Comparison of ENCODE assay signal across 1 cellular context in genomic region chr1:223711838-223712183, GRCh38.
TF ChIP-seq lines count a peak whose summit lies in the region.

No MANE protein-coding gene starts in this region.

TF ChIP-seq in HEK293, 187 proteins besides CTCF, POLR2A, EP300 and RAD21 (continued from another document and continues in another):
- no peak for TF ChIP-seq PRDM10 (tag by site-specific recombination; IDR thresholded peaks at IDR 0.05)
- no peak for TF ChIP-seq ZFP3 (tag by site-specific recombination; IDR thresholded peaks at IDR 0.05; ENCODE audit: low read depth)
- TF ChIP-seq YY1 (tag by site-specific recombination; IDR thresholded peaks at IDR 0.05): no peak
- no peak for TF ChIP-seq PRDM2 (tag by site-specific recombination; IDR thresholded peaks at IDR 0.05; ENCODE audit: borderline replicate concordance)
- no peak for TF ChIP-seq ZSCAN18 (tag by site-specific recombination; IDR thresholded peaks at IDR 0.05)
- TF ChIP-seq ZNF513 (tag by site-specific recombination; IDR thresholded peaks at IDR 0.05): 0 out of 2 replicates have a peak, but pooled peaks have one; percentile 8
- peak; percentile 46 for TF ChIP-seq ZNF629 (tag by site-specific recombination; IDR thresholded peaks at IDR 0.05)
- no peak for TF ChIP-seq SALL2 (tag by site-specific recombination; IDR thresholded peaks at IDR 0.05; ENCODE audit: borderline replicate concordance)
- TF ChIP-seq ZNF610 (tag by site-specific recombination; IDR thresholded peaks at IDR 0.05; ENCODE audit: borderline replicate concordance): 0 out of 2 replicates have a peak, but pooled peaks have one; percentile 14
- no peak for TF ChIP-seq ZNF654 (tag by site-specific recombination; IDR thresholded peaks at IDR 0.05; ENCODE audit: low read depth)
- no peak for TF ChIP-seq ZBTB1 (tag by site-specific recombination; IDR thresholded peaks at IDR 0.05)
- TF ChIP-seq ZNF626 (tag by site-specific recombination; IDR thresholded peaks at IDR 0.05): no peak
- TF ChIP-seq KLF16 (tag by site-specific recombination; IDR thresholded peaks at IDR 0.05): no peak
- no peak for TF ChIP-seq ZNF175 (tag by site-specific recombination; IDR thresholded peaks at IDR 0.05)
- no peak for TF ChIP-seq ZNF311 (tag by site-specific recombination; IDR thresholded peaks at IDR 0.05; ENCODE audit: borderline replicate concordance)
- no peak for TF ChIP-seq ZNF132 (tag by site-specific recombination; IDR thresholded peaks at IDR 0.05; ENCODE audit: borderline replicate concordance)
- no peak for TF ChIP-seq ZNF157 (tag by site-specific recombination; IDR thresholded peaks at IDR 0.05)
- TF ChIP-seq ZNF645 (tag by site-specific recombination; IDR thresholded peaks at IDR 0.05): no peak
- TF ChIP-seq ZNF394 (tag by site-specific recombination; IDR thresholded peaks at IDR 0.05; ENCODE audit: borderline replicate concordance): 0 out of 2 replicates have a peak, but pooled peaks have one; percentile 37
- no peak for TF ChIP-seq ZNF571 (tag by site-specific recombination; IDR thresholded peaks at IDR 0.05)
- TF ChIP-seq ZBTB11 (tag by site-specific recombination; conservative IDR thresholded peaks at IDR 0.05; ENCODE audit: low read depth): peak; percentile 17; the same call in 1 of the 2 replicates
- TF ChIP-seq ZNF843 (tag by site-specific recombination; IDR thresholded peaks at IDR 0.05): no peak
- peak; percentile 41 for TF ChIP-seq SP7 (tag by site-specific recombination; IDR thresholded peaks at IDR 0.05)
- no peak for TF ChIP-seq ZBTB20 (tag by site-specific recombination; IDR thresholded peaks at IDR 0.05)
- no peak for TF ChIP-seq AEBP2 (tag by site-specific recombination; IDR thresholded peaks at IDR 0.05; ENCODE audit: borderline replicate concordance)
- no peak for TF ChIP-seq ELK4 (IDR thresholded peaks at IDR 0.05; ENCODE audit: borderline replicate concordance, low read depth, low read length)
- no peak for TF ChIP-seq ZNF37A (tag by site-specific recombination; IDR thresholded peaks at IDR 0.05)
- no peak for TF ChIP-seq REST (tag by site-specific recombination; IDR thresholded peaks at IDR 0.05)
- no peak for TF ChIP-seq MYNN (tag by site-specific recombination; IDR thresholded peaks at IDR 0.05; ENCODE audit: borderline replicate concordance)
- TF ChIP-seq ZNF555 (tag by site-specific recombination; conservative IDR thresholded peaks at IDR 0.05): no peak
- TF ChIP-seq ZNF792 (tag by site-specific recombination; IDR thresholded peaks at IDR 0.05): no peak
